In the genomic region with DNA sequence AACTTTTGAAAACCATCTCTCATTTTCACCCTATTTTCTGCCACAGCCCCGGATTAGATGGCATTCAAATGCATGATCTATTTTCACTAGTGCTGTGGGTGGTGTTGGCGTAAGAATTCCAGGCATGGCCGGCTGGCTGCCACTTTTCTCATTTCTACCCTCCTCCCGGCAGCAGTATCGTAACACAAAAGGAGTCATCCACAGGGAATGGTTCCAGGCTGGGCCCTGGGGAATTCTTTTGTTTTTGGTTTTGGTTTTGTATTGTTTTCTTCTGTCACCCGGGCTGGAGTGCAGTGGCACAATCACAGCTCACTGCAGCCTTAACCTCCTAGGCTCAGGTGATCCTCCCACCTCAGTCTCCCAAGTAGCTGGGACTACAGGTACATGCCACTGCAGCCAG, we compare ENCODE assay signal across 14 cellular contexts. TPM values are rescaled to one million over a fixed set of nuclear protein-coding genes. Genes with fewer than 3 reads are reported as not detected.
A peak's percentile ranks its signal among the peaks of the same experiment; 100 is the strongest.
DNase-seq lines count a peak whose midpoint lies in the region; ATAC-seq and TF ChIP-seq lines count a peak whose summit lies in the region.
"Had no signal": no experiment of that assay in that cellular context is flagged by ENCODE, and none has a peak within 500 bp of the region (broad histone marks: within the 10 kb centered on the region; RNA-seq: fewer than 3 reads in every experiment).

No MANE protein-coding gene starts in this region.

- no peaks in the 10 kb centered on the region for H3K9me3 Mint-ChIP-seq in activated CD4-positive, alpha-beta T cell treated with anti-CD3 and anti-CD28 coated beads for 36 hours (ENCODE audit: low read depth)

- H3K4me2 ChIP-seq in trophoblast cell (ENCODE audit: low read length) = no peak overlapping the region

- no peak overlapping the region for H3K27ac ChIP-seq in trophoblast cell (ENCODE audit: low read depth, low read length)
- H3K27ac ChIP-seq: epithelial cell of prostate had no signal

- H4K12ac ChIP-seq in trophoblast cell (ENCODE audit: low read depth, low read length) = no peak overlapping the region

- no peaks in the 10 kb centered on the region for H3K36me3 ChIP-seq in trophoblast cell (ENCODE audit: control insufficient read depth in 1 of 2, insufficient read depth in 2 of 2, low read length in 2 of 2)

- H3K4me1 ChIP-seq in trophoblast cell (ENCODE audit: control insufficient read depth in 1 of 2, insufficient read depth in 2 of 2, low read length in 2 of 2) = peaks cover 0 to 2% of the 10 kb centered on the region in 2 experiments

- peak overlapping the region; percentile 59 for H3K27ac Mint-ChIP-seq in activated CD4-positive, alpha-beta T cell treated with anti-CD3 and anti-CD28 coated beads for 36 hours
- H3K27ac Mint-ChIP-seq: progenitor cell of endocrine pancreas had no signal

- H3K4me3 Mint-ChIP-seq in activated CD4-positive, alpha-beta T cell treated with anti-CD3 and anti-CD28 coated beads for 36 hours = no peak overlapping the region

- POLR2A ChIA-PET in activated CD4-positive, alpha-beta T cell treated with anti-CD3 and anti-CD28 coated beads for 36 hours (lab: Charles Lee) = no interaction called here

- no peaks in the 10 kb centered on the region for H3K79me1 ChIP-seq in trophoblast cell (ENCODE audit: low read length)

- no peak overlapping the region for H4K8ac ChIP-seq in trophoblast cell (ENCODE audit: low read depth, low read length)

- H3K4me3 ChIP-seq in trophoblast cell (ENCODE audit: low read depth, low read length) = no peak overlapping the region

- no peaks in the 10 kb centered on the region for H3K79me2 ChIP-seq in trophoblast cell (ENCODE audit: control insufficient read depth, insufficient read depth, low read length, poor library complexity)

- H3K4me1 Mint-ChIP-seq in activated CD4-positive, alpha-beta T cell treated with anti-CD3 and anti-CD28 coated beads for 36 hours = peaks cover 79% of the 10 kb centered on the region

- no peak overlapping the region for H3K18ac ChIP-seq in trophoblast cell (ENCODE audit: low read length)

- DNase-seq in activated CD4-positive, alpha-beta T cell treated with anti-CD3 and anti-CD28 coated beads for 36 hours = no peak
- DNase-seq in activated CD4-positive, alpha-beta T cell treated with anti-CD3 and anti-CD28 coated beads for 48 hours = no peak
- DNase-seq in NCI-H69 (lab: John Stamatoyannopoulos, UW) = peak; percentile 55
- peak; percentile 9 for DNase-seq in fibroblast of peridontal ligament (ENCODE audit: extremely low read depth)
- peak; percentile 66 to 80 for DNase-seq in trophoblast cell
- DNase-seq in GM19238 (ENCODE audit: insufficient read length, low spot score) = no peak
- DNase-seq in NCI-H1694 (lab: John Stamatoyannopoulos, UW) = no peak
- no peak for DNase-seq in GM10266 (ENCODE audit: extremely low spot score)
- DNase-seq: amniotic stem cell, DMS79 treated with DMSO at 0.1 percent for 48 hours, NCI-H526 had no signal

- no peak overlapping the region for H4K91ac ChIP-seq in trophoblast cell (ENCODE audit: low read depth, low read length)

- no peak overlapping the region for H2BK120ac ChIP-seq in trophoblast cell (ENCODE audit: insufficient read depth, low read length, poor library complexity)

- H2BK5ac ChIP-seq in trophoblast cell (ENCODE audit: low read depth, low read length, poor library complexity) = no peak overlapping the region

- peaks cover 75% of the 10 kb centered on the region for H3K36me3 Mint-ChIP-seq in activated CD4-positive, alpha-beta T cell treated with anti-CD3 and anti-CD28 coated beads for 36 hours (ENCODE audit: low read depth)

- no peak overlapping the region for H3K14ac ChIP-seq in trophoblast cell (ENCODE audit: low read length)

- H3K27me3 Mint-ChIP-seq in activated CD4-positive, alpha-beta T cell treated with anti-CD3 and anti-CD28 coated beads for 36 hours = no peaks in the 10 kb centered on the region
- H3K27me3 Mint-ChIP-seq: progenitor cell of endocrine pancreas had no signal

- WGBS in trophoblast cell (ENCODE audit: extremely low coverage, insufficient coverage, insufficient read length) = no CpG with 5 or more reads among the region's 6 CpGs

- H3K9me3 ChIP-seq in trophoblast cell (ENCODE audit: insufficient read depth, low read depth, low read length) = no peaks in the 10 kb centered on the region

- no peak for ATAC-seq in activated CD4-positive, alpha-beta T cell treated with anti-CD3 and anti-CD28 coated beads for 36 hours
- ATAC-seq: left lobe of liver had no signal

- CTCF ChIA-PET in activated CD4-positive, alpha-beta T cell treated with anti-CD3 and anti-CD28 coated beads for 36 hours (lab: Charles Lee) = interaction anchor here (1.0 to 2.7 kb wide), 4 partner anchors 13 to 100 kb away, joined by 3 to 23 read pairs (median 4); no protein-coding TSS in a partner anchor

- TF ChIP-seq CTCF in GM10266 (IDR thresholded peaks at IDR 0.05; ENCODE audit: control insufficient read depth, insufficient read depth, low read depth, missing control alignments) = no peak

- H3K27me3 ChIP-seq in trophoblast cell (ENCODE audit: insufficient read depth, low read length) = no peaks in the 10 kb centered on the region

- H2BK12ac ChIP-seq in trophoblast cell (ENCODE audit: low read length) = no peak overlapping the region

- no peak overlapping the region for H2AK5ac ChIP-seq in trophoblast cell (ENCODE audit: low read length)

- intact Hi-C loops in activated CD4-positive, alpha-beta T cell treated with anti-CD3 and anti-CD28 coated beads for 36 hours (cut with DNase I, micrococcal nuclease) = no loop called here

- H3K9ac ChIP-seq in trophoblast cell (ENCODE audit: low read length) = no peak overlapping the region

- no peak overlapping the region for H3K4ac ChIP-seq in trophoblast cell (ENCODE audit: low read depth, low read length)

- no peak overlapping the region for H2AFZ ChIP-seq in trophoblast cell (ENCODE audit: insufficient read depth, low read length, poor library complexity)

- no peak overlapping the region for H3K23ac ChIP-seq in trophoblast cell (ENCODE audit: low read length)

RNA-seq across cellular contexts. Expression of a gene that starts 13.8 kb away (rescaled TPM):
- 100 to 1,000 TPM; 168 to 193 TPM for total RNA-seq in activated CD4-positive, alpha-beta T cell treated with anti-CD3 and anti-CD28 coated beads for 36 hours
- polyA plus RNA-seq in trophoblast cell (2013) = 0.11 and 0.19 TPM in 2 replicates

RNA-seq across cellular contexts. Expression of a gene that starts 34.6 kb away (rescaled TPM):
- total RNA-seq in activated CD4-positive, alpha-beta T cell treated with anti-CD3 and anti-CD28 coated beads for 36 hours = not detected
- polyA plus RNA-seq in trophoblast cell (2013) = not detected in 2 replicates
- total RNA-seq: left lobe of liver had no signal

RNA-seq across cellular contexts. Expression of a gene that starts 41.2 kb away (rescaled TPM):
- total RNA-seq in activated CD4-positive, alpha-beta T cell treated with anti-CD3 and anti-CD28 coated beads for 36 hours = 10 to 100 TPM; 45.9 to 53.2 TPM
- polyA plus RNA-seq in trophoblast cell (2013) = 1.5 and 1.8 TPM in 2 replicates

RNA-seq across cellular contexts. Expression of a gene that starts 53.1 kb away (rescaled TPM):
- 10 to 100 TPM; 26.7 to 30.1 TPM for total RNA-seq in activated CD4-positive, alpha-beta T cell treated with anti-CD3 and anti-CD28 coated beads for 36 hours
- 0.57 and 0.59 TPM in 2 replicates for polyA plus RNA-seq in trophoblast cell (2013)

RNA-seq across cellular contexts. Expression of a gene that starts 58.4 kb away (rescaled TPM):
- total RNA-seq in activated CD4-positive, alpha-beta T cell treated with anti-CD3 and anti-CD28 coated beads for 36 hours = under 1 TPM; 0.26 to 0.27 TPM
- 0.04 and 0.06 TPM in 2 replicates for polyA plus RNA-seq in trophoblast cell (2013)
- total RNA-seq: progenitor cell of endocrine pancreas had no signal

Comparison
In these comparisons a context has a peak if more than half of its experiments do, and no peak if none do; other contexts are left out.
1. DNase-seq: peak in NCI-H69 (single experiment), fibroblast of peridontal ligament (single experiment) and trophoblast cell (2 of 2); none in activated CD4-positive, alpha-beta T cell treated with anti-CD3 and anti-CD28 coated beads for 36 hours (single experiment), activated CD4-positive, alpha-beta T cell treated with anti-CD3 and anti-CD28 coated beads for 48 hours (single experiment), GM19238 (single experiment), NCI-H1694 (single experiment) and GM10266 (single experiment).